In the genomic region with DNA sequence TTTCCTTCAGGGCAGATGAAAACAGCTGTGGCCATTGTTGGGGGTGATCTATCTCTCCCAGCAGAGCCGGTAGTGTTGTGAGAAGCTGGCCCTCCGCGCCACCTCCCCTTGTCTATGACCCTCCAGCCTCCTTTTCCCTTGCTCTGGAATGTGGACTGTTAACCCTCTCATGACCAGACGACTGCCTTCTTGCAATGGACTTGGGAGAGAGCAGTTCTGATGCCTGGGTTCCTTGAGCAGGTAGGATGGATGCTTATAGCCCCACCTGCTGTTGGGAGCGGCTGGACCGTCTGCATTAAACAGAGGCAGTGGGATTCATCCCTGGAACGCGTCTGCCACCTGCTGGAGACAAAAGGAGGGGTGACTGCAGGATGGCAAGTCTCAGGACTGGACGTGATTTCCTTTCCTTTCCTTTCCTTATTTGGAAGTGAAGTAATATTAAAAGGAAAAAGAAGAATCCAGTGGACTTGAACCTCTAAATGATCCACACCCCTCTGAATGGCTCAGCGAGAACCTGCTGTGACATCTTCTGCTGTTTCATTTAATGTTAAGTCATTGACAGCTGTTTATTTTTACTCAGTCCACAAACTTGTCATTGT, we compare ENCODE assay signal across 1 cellular context.
TF ChIP-seq lines count a peak whose summit lies in the region.

No MANE protein-coding gene starts in this region.

TF ChIP-seq in HepG2, 621 proteins besides CTCF, POLR2A, EP300 and RAD21 (continued from another document and continues in another):
- TF ChIP-seq, protein P1, sequence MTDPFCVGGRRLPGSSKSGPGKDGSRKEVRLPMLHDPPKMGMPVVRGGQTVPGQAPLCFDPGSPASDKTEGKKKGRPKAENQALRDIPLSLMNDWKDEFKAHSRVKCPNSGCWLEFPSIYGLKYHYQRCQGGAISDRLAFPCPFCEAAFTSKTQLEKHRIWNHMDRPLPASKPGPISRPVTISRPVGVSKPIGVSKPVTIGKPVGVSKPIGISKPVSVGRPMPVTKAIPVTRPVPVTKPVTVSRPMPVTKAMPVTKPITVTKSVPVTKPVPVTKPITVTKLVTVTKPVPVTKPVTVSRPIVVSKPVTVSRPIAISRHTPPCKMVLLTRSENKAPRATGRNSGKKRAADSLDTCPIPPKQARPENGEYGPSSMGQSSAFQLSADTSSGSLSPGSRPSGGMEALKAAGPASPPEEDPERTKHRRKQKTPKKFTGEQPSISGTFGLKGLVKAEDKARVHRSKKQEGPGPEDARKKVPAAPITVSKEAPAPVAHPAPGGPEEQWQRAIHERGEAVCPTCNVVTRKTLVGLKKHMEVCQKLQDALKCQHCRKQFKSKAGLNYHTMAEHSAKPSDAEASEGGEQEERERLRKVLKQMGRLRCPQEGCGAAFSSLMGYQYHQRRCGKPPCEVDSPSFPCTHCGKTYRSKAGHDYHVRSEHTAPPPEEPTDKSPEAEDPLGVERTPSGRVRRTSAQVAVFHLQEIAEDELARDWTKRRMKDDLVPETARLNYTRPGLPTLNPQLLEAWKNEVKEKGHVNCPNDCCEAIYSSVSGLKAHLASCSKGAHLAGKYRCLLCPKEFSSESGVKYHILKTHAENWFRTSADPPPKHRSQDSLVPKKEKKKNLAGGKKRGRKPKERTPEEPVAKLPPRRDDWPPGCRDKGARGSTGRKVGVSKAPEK (CRISPR knock-in tag; IDR thresholded peaks at IDR 0.05; ENCODE audit: borderline replicate concordance): 0 out of 2 replicates have a peak, but pooled peaks have one; percentile 57
- TF ChIP-seq HNF4A (CRISPR knock-in tag; IDR thresholded peaks at IDR 0.05) (no peak), ZNF703 (CRISPR knock-in tag; IDR thresholded peaks at IDR 0.05; ENCODE audit: borderline replicate concordance) (no peak), ZNF549 (CRISPR knock-in tag; IDR thresholded peaks at IDR 0.05) (no peak), KDM5A (IDR thresholded peaks at IDR 0.05; ENCODE audit: borderline replicate concordance, low read length) (no peak), MAFK (conservative IDR thresholded peaks at IDR 0.05 in 1 of 2, IDR thresholded peaks at IDR 0.05 in 1 of 2; ENCODE audit: low read length in 2 of 2) (no peak), YEATS2 (CRISPR knock-in tag; IDR thresholded peaks at IDR 0.05; ENCODE audit: borderline replicate concordance) (peak; percentile 76; the same call in 1 of the 2 replicates), ZNF570 (CRISPR knock-in tag; IDR thresholded peaks at IDR 0.05; ENCODE audit: borderline replicate concordance) (no peak), KLF16 (CRISPR knock-in tag; IDR thresholded peaks at IDR 0.05) (peak in 1 of 2 experiments; percentile 87; a peak in 2 of 4 replicates), TRIM24 (CRISPR knock-in tag; IDR thresholded peaks at IDR 0.05) (no peak), ZNF790 (CRISPR knock-in tag; IDR thresholded peaks at IDR 0.05; ENCODE audit: borderline replicate concordance) (no peak), GZF1 (CRISPR knock-in tag; IDR thresholded peaks at IDR 0.05) (no peak), ZNF674 (CRISPR knock-in tag; IDR thresholded peaks at IDR 0.05; ENCODE audit: low read depth) (no peak), ZNF367 (CRISPR knock-in tag; IDR thresholded peaks at IDR 0.05; ENCODE audit: borderline replicate concordance) (no peak), ZNF446 (CRISPR knock-in tag; IDR thresholded peaks at IDR 0.05) (no peak), NFE2L1 (CRISPR knock-in tag; IDR thresholded peaks at IDR 0.05; ENCODE audit: borderline replicate concordance) (no peak), ZNF33A (CRISPR knock-in tag; IDR thresholded peaks at IDR 0.05; ENCODE audit: borderline replicate concordance) (no peak), ZNF33B (CRISPR knock-in tag; IDR thresholded peaks at IDR 0.05) (0 out of 2 replicates have a peak, but pooled peaks have one; percentile 42), FOSL2 (CRISPR knock-in tag; IDR thresholded peaks at IDR 0.05) (peak; percentile 71; the same call in 1 of the 2 replicates), KDM5B (CRISPR knock-in tag; IDR thresholded peaks at IDR 0.05; ENCODE audit: borderline replicate concordance) (peak; percentile 43; the same call in 1 of the 2 replicates), ZNF83 (CRISPR knock-in tag; IDR thresholded peaks at IDR 0.05; ENCODE audit: borderline replicate concordance) (no peak; the same call in 1 of the 2 replicates), ZNF44 (CRISPR knock-in tag; IDR thresholded peaks at IDR 0.05) (0 out of 2 replicates have a peak, but pooled peaks have one; percentile 48), SIX4 (CRISPR knock-in tag; IDR thresholded peaks at IDR 0.05) (0 out of 2 replicates have a peak, but pooled peaks have one; percentile 35), ZNF552 (CRISPR knock-in tag; IDR thresholded peaks at IDR 0.05; ENCODE audit: borderline replicate concordance) (no peak), SIX1 (CRISPR knock-in tag; IDR thresholded peaks at IDR 0.05; ENCODE audit: borderline replicate concordance) (no peak), RFXAP (CRISPR knock-in tag; IDR thresholded peaks at IDR 0.05; ENCODE audit: borderline replicate concordance) (no peak), ATF7-NPFF (CRISPR knock-in tag; IDR thresholded peaks at IDR 0.05; ENCODE audit: low read depth) (no peak; the same call in 1 of the 2 replicates)
- TF ChIP-seq, protein P2, sequence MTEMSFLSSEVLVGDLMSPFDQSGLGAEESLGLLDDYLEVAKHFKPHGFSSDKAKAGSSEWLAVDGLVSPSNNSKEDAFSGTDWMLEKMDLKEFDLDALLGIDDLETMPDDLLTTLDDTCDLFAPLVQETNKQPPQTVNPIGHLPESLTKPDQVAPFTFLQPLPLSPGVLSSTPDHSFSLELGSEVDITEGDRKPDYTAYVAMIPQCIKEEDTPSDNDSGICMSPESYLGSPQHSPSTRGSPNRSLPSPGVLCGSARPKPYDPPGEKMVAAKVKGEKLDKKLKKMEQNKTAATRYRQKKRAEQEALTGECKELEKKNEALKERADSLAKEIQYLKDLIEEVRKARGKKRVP (CRISPR knock-in tag; IDR thresholded peaks at IDR 0.05): no peak
- TF ChIP-seq, protein P3, sequence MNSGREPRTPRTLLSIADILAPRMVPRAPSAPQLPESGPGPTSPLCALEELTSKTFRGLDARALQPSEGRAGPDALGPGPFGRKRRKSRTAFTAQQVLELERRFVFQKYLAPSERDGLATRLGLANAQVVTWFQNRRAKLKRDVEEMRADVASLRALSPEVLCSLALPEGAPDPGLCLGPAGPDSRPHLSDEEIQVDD (CRISPR knock-in tag; IDR thresholded peaks at IDR 0.05; ENCODE audit: borderline replicate concordance): no peak
- TF ChIP-seq, protein P4, sequence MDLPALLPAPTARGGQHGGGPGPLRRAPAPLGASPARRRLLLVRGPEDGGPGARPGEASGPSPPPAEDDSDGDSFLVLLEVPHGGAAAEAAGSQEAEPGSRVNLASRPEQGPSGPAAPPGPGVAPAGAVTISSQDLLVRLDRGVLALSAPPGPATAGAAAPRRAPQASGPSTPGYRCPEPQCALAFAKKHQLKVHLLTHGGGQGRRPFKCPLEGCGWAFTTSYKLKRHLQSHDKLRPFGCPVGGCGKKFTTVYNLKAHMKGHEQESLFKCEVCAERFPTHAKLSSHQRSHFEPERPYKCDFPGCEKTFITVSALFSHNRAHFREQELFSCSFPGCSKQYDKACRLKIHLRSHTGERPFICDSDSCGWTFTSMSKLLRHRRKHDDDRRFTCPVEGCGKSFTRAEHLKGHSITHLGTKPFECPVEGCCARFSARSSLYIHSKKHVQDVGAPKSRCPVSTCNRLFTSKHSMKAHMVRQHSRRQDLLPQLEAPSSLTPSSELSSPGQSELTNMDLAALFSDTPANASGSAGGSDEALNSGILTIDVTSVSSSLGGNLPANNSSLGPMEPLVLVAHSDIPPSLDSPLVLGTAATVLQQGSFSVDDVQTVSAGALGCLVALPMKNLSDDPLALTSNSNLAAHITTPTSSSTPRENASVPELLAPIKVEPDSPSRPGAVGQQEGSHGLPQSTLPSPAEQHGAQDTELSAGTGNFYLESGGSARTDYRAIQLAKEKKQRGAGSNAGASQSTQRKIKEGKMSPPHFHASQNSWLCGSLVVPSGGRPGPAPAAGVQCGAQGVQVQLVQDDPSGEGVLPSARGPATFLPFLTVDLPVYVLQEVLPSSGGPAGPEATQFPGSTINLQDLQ (CRISPR knock-in tag; IDR thresholded peaks at IDR 0.05): no peak
- TF ChIP-seq, protein P5, sequence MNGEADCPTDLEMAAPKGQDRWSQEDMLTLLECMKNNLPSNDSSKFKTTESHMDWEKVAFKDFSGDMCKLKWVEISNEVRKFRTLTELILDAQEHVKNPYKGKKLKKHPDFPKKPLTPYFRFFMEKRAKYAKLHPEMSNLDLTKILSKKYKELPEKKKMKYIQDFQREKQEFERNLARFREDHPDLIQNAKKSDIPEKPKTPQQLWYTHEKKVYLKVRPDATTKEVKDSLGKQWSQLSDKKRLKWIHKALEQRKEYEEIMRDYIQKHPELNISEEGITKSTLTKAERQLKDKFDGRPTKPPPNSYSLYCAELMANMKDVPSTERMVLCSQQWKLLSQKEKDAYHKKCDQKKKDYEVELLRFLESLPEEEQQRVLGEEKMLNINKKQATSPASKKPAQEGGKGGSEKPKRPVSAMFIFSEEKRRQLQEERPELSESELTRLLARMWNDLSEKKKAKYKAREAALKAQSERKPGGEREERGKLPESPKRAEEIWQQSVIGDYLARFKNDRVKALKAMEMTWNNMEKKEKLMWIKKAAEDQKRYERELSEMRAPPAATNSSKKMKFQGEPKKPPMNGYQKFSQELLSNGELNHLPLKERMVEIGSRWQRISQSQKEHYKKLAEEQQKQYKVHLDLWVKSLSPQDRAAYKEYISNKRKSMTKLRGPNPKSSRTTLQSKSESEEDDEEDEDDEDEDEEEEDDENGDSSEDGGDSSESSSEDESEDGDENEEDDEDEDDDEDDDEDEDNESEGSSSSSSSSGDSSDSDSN (CRISPR knock-in tag; IDR thresholded peaks at IDR 0.05): no peak
- TF ChIP-seq, protein P6, sequence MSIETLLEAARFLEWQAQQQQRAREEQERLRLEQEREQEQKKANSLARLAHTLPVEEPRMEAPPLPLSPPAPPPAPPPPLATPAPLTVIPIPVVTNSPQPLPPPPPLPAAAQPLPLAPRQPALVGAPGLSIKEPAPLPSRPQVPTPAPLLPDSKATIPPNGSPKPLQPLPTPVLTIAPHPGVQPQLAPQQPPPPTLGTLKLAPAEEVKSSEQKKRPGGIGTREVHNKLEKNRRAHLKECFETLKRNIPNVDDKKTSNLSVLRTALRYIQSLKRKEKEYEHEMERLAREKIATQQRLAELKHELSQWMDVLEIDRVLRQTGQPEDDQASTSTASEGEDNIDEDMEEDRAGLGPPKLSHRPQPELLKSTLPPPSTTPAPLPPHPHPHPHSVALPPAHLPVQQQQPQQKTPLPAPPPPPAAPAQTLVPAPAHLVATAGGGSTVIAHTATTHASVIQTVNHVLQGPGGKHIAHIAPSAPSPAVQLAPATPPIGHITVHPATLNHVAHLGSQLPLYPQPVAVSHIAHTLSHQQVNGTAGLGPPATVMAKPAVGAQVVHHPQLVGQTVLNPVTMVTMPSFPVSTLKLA (IDR thresholded peaks at IDR 0.05): no peak
- TF ChIP-seq, protein P7, sequence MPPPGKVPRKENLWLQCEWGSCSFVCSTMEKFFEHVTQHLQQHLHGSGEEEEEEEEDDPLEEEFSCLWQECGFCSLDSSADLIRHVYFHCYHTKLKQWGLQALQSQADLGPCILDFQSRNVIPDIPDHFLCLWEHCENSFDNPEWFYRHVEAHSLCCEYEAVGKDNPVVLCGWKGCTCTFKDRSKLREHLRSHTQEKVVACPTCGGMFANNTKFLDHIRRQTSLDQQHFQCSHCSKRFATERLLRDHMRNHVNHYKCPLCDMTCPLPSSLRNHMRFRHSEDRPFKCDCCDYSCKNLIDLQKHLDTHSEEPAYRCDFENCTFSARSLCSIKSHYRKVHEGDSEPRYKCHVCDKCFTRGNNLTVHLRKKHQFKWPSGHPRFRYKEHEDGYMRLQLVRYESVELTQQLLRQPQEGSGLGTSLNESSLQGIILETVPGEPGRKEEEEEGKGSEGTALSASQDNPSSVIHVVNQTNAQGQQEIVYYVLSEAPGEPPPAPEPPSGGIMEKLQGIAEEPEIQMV (CRISPR knock-in tag; IDR thresholded peaks at IDR 0.05; ENCODE audit: low read depth): 0 out of 2 replicates have a peak, but pooled peaks have one; percentile 9
- TF ChIP-seq, protein P8, sequence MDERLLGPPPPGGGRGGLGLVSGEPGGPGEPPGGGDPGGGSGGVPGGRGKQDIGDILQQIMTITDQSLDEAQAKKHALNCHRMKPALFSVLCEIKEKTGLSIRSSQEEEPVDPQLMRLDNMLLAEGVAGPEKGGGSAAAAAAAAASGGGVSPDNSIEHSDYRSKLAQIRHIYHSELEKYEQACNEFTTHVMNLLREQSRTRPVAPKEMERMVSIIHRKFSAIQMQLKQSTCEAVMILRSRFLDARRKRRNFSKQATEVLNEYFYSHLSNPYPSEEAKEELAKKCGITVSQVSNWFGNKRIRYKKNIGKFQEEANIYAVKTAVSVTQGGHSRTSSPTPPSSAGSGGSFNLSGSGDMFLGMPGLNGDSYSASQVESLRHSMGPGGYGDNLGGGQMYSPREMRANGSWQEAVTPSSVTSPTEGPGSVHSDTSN (CRISPR knock-in tag; IDR thresholded peaks at IDR 0.05): no peak
- TF ChIP-seq, protein P9, sequence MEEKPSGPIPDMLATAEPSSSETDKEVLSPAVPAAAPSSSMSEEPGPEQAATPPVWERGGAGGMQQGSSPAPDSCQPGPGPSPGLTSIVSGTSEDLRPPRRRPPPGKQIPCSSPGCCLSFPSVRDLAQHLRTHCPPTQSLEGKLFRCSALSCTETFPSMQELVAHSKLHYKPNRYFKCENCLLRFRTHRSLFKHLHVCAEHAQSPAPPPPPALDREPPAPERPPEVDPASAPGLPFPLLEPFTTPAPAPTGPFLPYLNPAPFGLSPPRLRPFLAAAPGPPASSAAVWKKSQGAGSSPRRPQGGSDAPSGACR (CRISPR knock-in tag; IDR thresholded peaks at IDR 0.05): peak; percentile 63; the same call in 1 of the 2 replicates
- TF ChIP-seq, protein P10, sequence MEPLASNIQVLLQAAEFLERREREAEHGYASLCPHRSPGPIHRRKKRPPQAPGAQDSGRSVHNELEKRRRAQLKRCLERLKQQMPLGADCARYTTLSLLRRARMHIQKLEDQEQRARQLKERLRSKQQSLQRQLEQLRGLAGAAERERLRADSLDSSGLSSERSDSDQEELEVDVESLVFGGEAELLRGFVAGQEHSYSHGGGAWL (CRISPR knock-in tag; IDR thresholded peaks at IDR 0.05): 0 out of 2 replicates have a peak, but pooled peaks have one; percentile 27
- TF ChIP-seq, protein P11, sequence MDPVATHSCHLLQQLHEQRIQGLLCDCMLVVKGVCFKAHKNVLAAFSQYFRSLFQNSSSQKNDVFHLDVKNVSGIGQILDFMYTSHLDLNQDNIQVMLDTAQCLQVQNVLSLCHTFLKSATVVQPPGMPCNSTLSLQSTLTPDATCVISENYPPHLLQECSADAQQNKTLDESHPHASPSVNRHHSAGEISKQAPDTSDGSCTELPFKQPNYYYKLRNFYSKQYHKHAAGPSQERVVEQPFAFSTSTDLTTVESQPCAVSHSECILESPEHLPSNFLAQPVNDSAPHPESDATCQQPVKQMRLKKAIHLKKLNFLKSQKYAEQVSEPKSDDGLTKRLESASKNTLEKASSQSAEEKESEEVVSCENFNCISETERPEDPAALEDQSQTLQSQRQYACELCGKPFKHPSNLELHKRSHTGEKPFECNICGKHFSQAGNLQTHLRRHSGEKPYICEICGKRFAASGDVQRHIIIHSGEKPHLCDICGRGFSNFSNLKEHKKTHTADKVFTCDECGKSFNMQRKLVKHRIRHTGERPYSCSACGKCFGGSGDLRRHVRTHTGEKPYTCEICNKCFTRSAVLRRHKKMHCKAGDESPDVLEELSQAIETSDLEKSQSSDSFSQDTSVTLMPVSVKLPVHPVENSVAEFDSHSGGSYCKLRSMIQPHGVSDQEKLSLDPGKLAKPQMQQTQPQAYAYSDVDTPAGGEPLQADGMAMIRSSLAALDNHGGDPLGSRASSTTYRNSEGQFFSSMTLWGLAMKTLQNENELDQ (CRISPR knock-in tag; IDR thresholded peaks at IDR 0.05; ENCODE audit: borderline replicate concordance): no peak
